In genomic region chr12:7113389-7113871, GRCh38 we compare ENCODE assay signal across 9 cellular contexts. TPM values are rescaled to one million over a fixed set of nuclear protein-coding genes. Genes with fewer than 3 reads are reported as not detected.
DNase-seq lines count a peak whose midpoint lies in the region; ATAC-seq, FAIRE-seq and TF ChIP-seq lines count a peak whose summit lies in the region.
"Had no signal": no experiment of that assay in that cellular context is flagged by ENCODE, and none has a peak within 500 bp of the region (broad histone marks: within the 10 kb centered on the region; RNA-seq: fewer than 3 reads in every experiment).

No MANE protein-coding gene starts in this region.

- H4K20me1 ChIP-seq in OCI-LY1 (ENCODE audit: insufficient read depth, low read length) = no peaks in the 10 kb centered on the region

- no peaks in the 10 kb centered on the region for H3K9me3 Mint-ChIP-seq in stimulated activated effector memory CD8-positive, alpha-beta T cell treated with anti-CD3 and anti-CD28 coated beads, Interleukin-12 subunit alpha, Interleukin-12 subunit beta, amount 100 ng/mL, for 72 hours
- H3K9me3 Mint-ChIP-seq: IgD-negative memory B cell had no signal

- no peak for ATAC-seq in stimulated activated effector memory CD8-positive, alpha-beta T cell treated with anti-CD3 and anti-CD28 coated beads, Interleukin-12 subunit alpha, Interleukin-12 subunit beta, amount 100 ng/mL, for 72 hours
- ATAC-seq in HG02884 (IDR thresholded peaks at IDR 0.05; ENCODE audit: unreplicated experiment) = no peak

- H3K4me3 ChIP-seq in BE2C (ENCODE audit: low read depth, low read length) (no peak overlapping the region), OCI-LY1 (ENCODE audit: low read depth, low read length, poor library complexity, severe bottlenecking) (no peak overlapping the region), adrenal gland (no peak overlapping the region)

- H3K9ac ChIP-seq in OCI-LY1 (ENCODE audit: low read length) = no peak overlapping the region

- H3K36me3 ChIP-seq in BE2C = no peaks in the 10 kb centered on the region
- H3K36me3 ChIP-seq in OCI-LY1 (ENCODE audit: insufficient read depth, low read length) = no peaks in the 10 kb centered on the region
- H3K36me3 ChIP-seq in adrenal gland (replicated peaks in 1 of 2) = peaks cover 0 to 7% of the 10 kb centered on the region in 2 donors

- 25 to 40% (median 32%) methylated on average over 5 of the region's 5 CpGs for WGBS in adrenal gland, 4 donors

- peaks cover 49% of the 10 kb centered on the region for H3K36me3 Mint-ChIP-seq in stimulated activated effector memory CD8-positive, alpha-beta T cell treated with anti-CD3 and anti-CD28 coated beads, Interleukin-12 subunit alpha, Interleukin-12 subunit beta, amount 100 ng/mL, for 72 hours
- H3K36me3 Mint-ChIP-seq: IgD-negative memory B cell had no signal

- H3K27me3 ChIP-seq in BE2C (no peaks in the 10 kb centered on the region), OCI-LY1 (ENCODE audit: insufficient read depth, low read length) (no peaks in the 10 kb centered on the region), adrenal gland (no peaks in the 10 kb centered on the region)

- no peak for TF ChIP-seq POLR2A in adrenal gland (IDR thresholded peaks at IDR 0.05)

- H3K4me2 ChIP-seq in OCI-LY1 (ENCODE audit: low read length) = no peak overlapping the region

- no peak for DNase-seq in BE2C
- DNase-seq in GM19239 (ENCODE audit: insufficient read length, low spot score) = peak; percentile 60
- peak in 1 of 7 donors; percentile 41 for DNase-seq in adrenal gland
- DNase-seq in iPS-NIHi7 (ENCODE audit: extremely low spot score) = peak; percentile 74
- DNase-seq in stimulated activated effector memory CD8-positive, alpha-beta T cell treated with anti-CD3 and anti-CD28 coated beads, Interleukin-12 subunit alpha, Interleukin-12 subunit beta, amount 100 ng/mL, for 72 hours (ENCODE audit: low spot score in 2 of 2) = peak; percentile 25 to 69
- DNase-seq in NCI-H510A treated with DMSO at 0.1 percent for 48 hours (lab: John Stamatoyannopoulos, UW) = no peak

- H3K9me3 ChIP-seq in BE2C = no peaks in the 10 kb centered on the region
- no peaks in the 10 kb centered on the region for H3K9me3 ChIP-seq in OCI-LY1 (ENCODE audit: low read length)
- H3K9me3 ChIP-seq in adrenal gland (replicated peaks in 1 of 3) = no peaks in the 10 kb centered on the region

- intact Hi-C loops in adrenal gland (cut with DNase I) = loop anchor here (10.0 kb wide), 2 partner anchors 149 to 159 kb away; partner anchors contain the start of gene PTPN6 (in 1 of the 2)

- TF ChIP-seq CTCF in BE2C (IDR thresholded peaks at IDR 0.05; ENCODE audit: low read depth, low read length) (peak; percentile 89), OCI-LY1 (IDR thresholded peaks at IDR 0.05; ENCODE audit: low read length) (peak; percentile 70), adrenal gland (IDR thresholded peaks at IDR 0.05) (peak; percentile 73 to 88 (median 78))

- H3K4me1 ChIP-seq in BE2C = no peaks in the 10 kb centered on the region
- peaks cover 3% of the 10 kb centered on the region for H3K4me1 ChIP-seq in OCI-LY1 (ENCODE audit: insufficient read depth, low read length, severe bottlenecking)
- H3K4me1 ChIP-seq in adrenal gland (replicated peaks in 1 of 2) = peaks cover 0 to 13% of the 10 kb centered on the region in 2 donors

- no peak overlapping the region for H2AFZ ChIP-seq in OCI-LY1 (ENCODE audit: low read length)

- H3K27ac Mint-ChIP-seq in stimulated activated effector memory CD8-positive, alpha-beta T cell treated with anti-CD3 and anti-CD28 coated beads, Interleukin-12 subunit alpha, Interleukin-12 subunit beta, amount 100 ng/mL, for 72 hours = no peak overlapping the region

- FAIRE-seq in GM19239 (lab: Jason Lieb, UNC) = peak; percentile 91

- H3K27ac ChIP-seq in OCI-LY1 (ENCODE audit: low read depth, low read length, poor library complexity, severe bottlenecking) = no peak overlapping the region
- peak overlapping the region in 1 of 5 donors; percentile 4 for H3K27ac ChIP-seq in adrenal gland

- H3K79me2 ChIP-seq in OCI-LY1 (ENCODE audit: insufficient read depth, low read length) = no peaks in the 10 kb centered on the region

- H3K4me1 Mint-ChIP-seq in stimulated activated effector memory CD8-positive, alpha-beta T cell treated with anti-CD3 and anti-CD28 coated beads, Interleukin-12 subunit alpha, Interleukin-12 subunit beta, amount 100 ng/mL, for 72 hours = peaks cover 34% of the 10 kb centered on the region

- no peaks in the 10 kb centered on the region for H3F3A ChIP-seq in OCI-LY1 (ENCODE audit: insufficient read depth, low read length)

- H3K4me3 Mint-ChIP-seq in stimulated activated effector memory CD8-positive, alpha-beta T cell treated with anti-CD3 and anti-CD28 coated beads, Interleukin-12 subunit alpha, Interleukin-12 subunit beta, amount 100 ng/mL, for 72 hours = no peak overlapping the region

- no peaks in the 10 kb centered on the region for H3K9me2 ChIP-seq in OCI-LY1 (ENCODE audit: low read depth, low read length)

RNA-seq across cellular contexts. Expression of gene C1RL, which starts 4.4 kb away (rescaled TPM):
- polyA plus RNA-seq in BE2C (2012; ENCODE audit: insufficient read depth, insufficient read length, low read depth) = 0.80 TPM
- 100 to 1,000 TPM; 118 to 407 (median 159) TPM for total RNA-seq in adrenal gland
- polyA plus RNA-seq in adrenal gland = 100 to 1,000 TPM; 120 to 186 (median 156) TPM

RNA-seq across cellular contexts. Expression of gene RBP5, which starts 15.3 kb away (rescaled TPM):
- polyA plus RNA-seq in BE2C (2012; ENCODE audit: insufficient read depth, insufficient read length, low read depth) = 2.3 TPM
- 10 to 100 TPM in 3 of 8 donors, 1 to 10 TPM in 5; 2.0 to 17.0 (median 9.1) TPM for total RNA-seq in adrenal gland
- polyA plus RNA-seq in adrenal gland = 10 to 100 TPM in 2 of 3 donors, 1 to 10 TPM in 1; 8.7 to 17.8 (median 15.0) TPM
- polyA plus RNA-seq: IgD-negative memory B cell had no signal

RNA-seq across cellular contexts. Expression of gene CLSTN3, which starts 16.7 kb away (rescaled TPM):
- 49.9 TPM for polyA plus RNA-seq in BE2C (2012; ENCODE audit: insufficient read depth, insufficient read length, low read depth)
- 100 to 1,000 TPM in 1 of 8 donors, 10 to 100 TPM in 7; 33.3 to 175 (median 44.9) TPM for total RNA-seq in adrenal gland
- polyA plus RNA-seq in adrenal gland = 10 to 100 TPM; 41.5 to 84.8 (median 41.8) TPM

RNA-seq across cellular contexts. Expression of gene C1R, which starts 21.2 kb away (rescaled TPM):
- polyA plus RNA-seq in BE2C (2012; ENCODE audit: insufficient read depth, insufficient read length, low read depth) = 1.2 TPM
- total RNA-seq in adrenal gland = 1,000 to 10,000 TPM in 1 of 8 donors, 100 to 1,000 TPM in 7; 206 to 1,160 (median 464) TPM
- 100 to 1,000 TPM; 256 to 425 (median 307) TPM for polyA plus RNA-seq in adrenal gland
- polyA plus RNA-seq: IgD-negative memory B cell had no signal

RNA-seq across cellular contexts. Expression of gene C1S, which starts 52.9 kb away (rescaled TPM):
- 6.8 TPM for polyA plus RNA-seq in BE2C (2012; ENCODE audit: insufficient read depth, insufficient read length, low read depth)
- total RNA-seq in adrenal gland = 100 to 1,000 TPM; 180 to 582 (median 300) TPM
- 100 to 1,000 TPM; 171 to 234 (median 229) TPM for polyA plus RNA-seq in adrenal gland
- polyA plus RNA-seq: IgD-negative memory B cell had no signal

Comparison
In these comparisons a context has a peak if more than half of its experiments do, and no peak if none do; other contexts are left out.
1. DNase-seq: peak in GM19239 (single experiment), iPS-NIHi7 (single experiment) and stimulated activated effector memory CD8-positive, alpha-beta T cell treated with anti-CD3 and anti-CD28 coated beads, Interleukin-12 subunit alpha, Interleukin-12 subunit beta, amount 100 ng/mL, for 72 hours (2 of 2); none in BE2C (single experiment) and NCI-H510A treated with DMSO at 0.1 percent for 48 hours (single experiment).
2. Peak in every context shown above with its lines, with median percentiles within 50 percentile points of each other: CTCF ChIP-seq.